18 cellular contexts compared by ENCODE assay signal in genomic region chr15:89078831-89079810, GRCh38.
"Had no signal": no experiment of that assay in that cellular context is flagged by ENCODE, and none has a peak within 500 bp of the region (broad histone marks: within the 10 kb centered on the region; RNA-seq: fewer than 3 reads in every experiment).

No MANE protein-coding gene starts in this region.

- H3K9me3 ChIP-seq: esophagus squamous epithelium, gastroesophageal sphincter, pancreas, thoracic aorta, upper lobe of left lung had no signal

- H3K27ac Mint-ChIP-seq: activated naive CD4-positive, alpha-beta T cell treated with anti-CD3 and anti-CD28 coated beads for 36 hours; activated naive CD8-positive, alpha-beta T cell treated with anti-CD3 and anti-CD28 coated beads, Interleukin-2, amount 10 ng/mL, durations not matched to agents 7 days and 5 days; effector memory CD8-positive, alpha-beta T cell; memory B cell; nephron; stimulated activated naive B cell treated with anti-CD40 and anti-IgM and Interleukin-4, amounts not matched to agents 10 μg/mL and 1 μg/mL and 100 μg/mL, for 72 hours; T-cell; WTC11 had no signal

- H3K36me3 Mint-ChIP-seq: activated naive CD8-positive, alpha-beta T cell treated with anti-CD3 and anti-CD28 coated beads, Interleukin-2, amount 10 ng/mL, durations not matched to agents 7 days and 5 days; stimulated activated naive B cell treated with anti-CD40 and anti-IgM and Interleukin-4, amounts not matched to agents 10 μg/mL and 1 μg/mL and 100 μg/mL, for 72 hours; T-cell had no signal

- H3K27ac ChIP-seq: esophagus squamous epithelium, gastroesophageal sphincter, pancreas, thoracic aorta, upper lobe of left lung had no signal

- H3K4me1 Mint-ChIP-seq: memory B cell, nephron, T-cell had no signal

- H3K4me1 ChIP-seq: esophagus squamous epithelium, gastroesophageal sphincter, pancreas, upper lobe of left lung had no signal

- H3K36me3 ChIP-seq: esophagus squamous epithelium, gastroesophageal sphincter, pancreas, thoracic aorta, upper lobe of left lung had no signal

- H3K27me3 ChIP-seq: esophagus squamous epithelium, gastroesophageal sphincter, pancreas, upper lobe of left lung had no signal

- DNase-seq: activated CD4-positive, alpha-beta T cell treated with anti-CD3 and anti-CD28 coated beads, Interleukin-2, amount 50 U/mL, for 4 hours; activated effector memory CD4-positive, alpha-beta T cell treated with Interleukin-2 at 50 U/mL for 16 hours; activated naive CD4-positive, alpha-beta T cell treated with anti-CD3 and anti-CD28 coated beads for 36 hours; activated naive CD8-positive, alpha-beta T cell treated with anti-CD3 and anti-CD28 coated beads, Interleukin-2, amount 10 ng/mL, durations not matched to agents 7 days and 5 days; activated T-cell treated with anti-CD3 and anti-CD28 coated beads, Interleukin-2, amount 50 U/mL, for 48 hours; effector memory CD8-positive, alpha-beta T cell; esophagus squamous epithelium; pancreas; stimulated activated CD4-positive, alpha-beta T cell treated with anti-CD3 and anti-CD28 coated beads, Interleukin-2, amount 100 ng/mL, for 48 hours; stimulated activated CD8-positive, alpha-beta memory T cell treated with anti-CD3 and anti-CD28 coated beads, Interleukin-4, amount 100 ng/mL, for 48 hours; stimulated activated naive B cell treated with anti-CD40 and anti-IgM and Interleukin-4, amounts not matched to agents 10 μg/mL and 1 μg/mL and 100 μg/mL, for 72 hours; T-cell; upper lobe of left lung had no signal

- H3K9me3 Mint-ChIP-seq: activated naive CD4-positive, alpha-beta T cell treated with anti-CD3 and anti-CD28 coated beads for 36 hours; activated naive CD8-positive, alpha-beta T cell treated with anti-CD3 and anti-CD28 coated beads, Interleukin-2, amount 10 ng/mL, durations not matched to agents 7 days and 5 days; effector memory CD8-positive, alpha-beta T cell; memory B cell; nephron; stimulated activated naive B cell treated with anti-CD40 and anti-IgM and Interleukin-4, amounts not matched to agents 10 μg/mL and 1 μg/mL and 100 μg/mL, for 72 hours; T-cell had no signal

- H3K27me3 Mint-ChIP-seq: T-cell had no signal

- ATAC-seq: effector memory CD8-positive, alpha-beta T cell; gastroesophageal sphincter; pancreas; stimulated activated naive B cell treated with anti-CD40 and anti-IgM and Interleukin-4, amounts not matched to agents 10 μg/mL and 1 μg/mL and 100 μg/mL, for 72 hours; T-cell; WTC11 had no signal

- H3K4me3 ChIP-seq: esophagus squamous epithelium, gastroesophageal sphincter, pancreas, thoracic aorta, upper lobe of left lung had no signal

- H3K4me3 Mint-ChIP-seq: activated naive CD4-positive, alpha-beta T cell treated with anti-CD3 and anti-CD28 coated beads for 36 hours; activated naive CD8-positive, alpha-beta T cell treated with anti-CD3 and anti-CD28 coated beads, Interleukin-2, amount 10 ng/mL, durations not matched to agents 7 days and 5 days; effector memory CD8-positive, alpha-beta T cell; memory B cell; nephron; stimulated activated naive B cell treated with anti-CD40 and anti-IgM and Interleukin-4, amounts not matched to agents 10 μg/mL and 1 μg/mL and 100 μg/mL, for 72 hours; T-cell; WTC11 had no signal
